ENCODE assay signal across 14 cellular contexts in genomic region chr12:75825686-75826085, GRCh38.
DNase-seq lines count a peak whose midpoint lies in the region; FAIRE-seq and TF ChIP-seq lines count a peak whose summit lies in the region.
"Had no signal": no experiment of that assay in that cellular context is flagged by ENCODE, and none has a peak within 500 bp of the region (broad histone marks: within the 10 kb centered on the region; RNA-seq: fewer than 3 reads in every experiment).

No MANE protein-coding gene starts in this region.

- H3K4me2 ChIP-seq in astrocyte (ENCODE audit: low read length) = peak overlapping the region; percentile 59

- no peaks in the 10 kb centered on the region for H3K27me3 ChIP-seq in astrocyte (ENCODE audit: insufficient read depth, low read length)
- H3K27me3 ChIP-seq: right lobe of liver had no signal

- H3K36me3 ChIP-seq in astrocyte (ENCODE audit: insufficient read depth, low read length) = no peaks in the 10 kb centered on the region
- H3K36me3 ChIP-seq: right lobe of liver had no signal

- no peaks in the 10 kb centered on the region for H3K9me3 ChIP-seq in astrocyte (ENCODE audit: insufficient read depth, low read depth, low read length)
- H3K9me3 ChIP-seq: right lobe of liver had no signal

- no peaks in the 10 kb centered on the region for H4K20me1 ChIP-seq in astrocyte (ENCODE audit: insufficient read depth, low read length)

- peak overlapping the region; percentile 39 for H3K9ac ChIP-seq in astrocyte (ENCODE audit: low read length)

- H3K27ac ChIP-seq in astrocyte (ENCODE audit: low read depth, low read length) = peak overlapping the region; percentile 69
- H3K27ac ChIP-seq: right lobe of liver had no signal

- DNase-seq in AG10803 (ENCODE audit: low read depth) = peak; percentile 91
- DNase-seq in HT-29 (ENCODE audit: low spot score) = peak; percentile 66
- peak; percentile 97 for DNase-seq in astrocyte (ENCODE audit: low read depth)
- DNase-seq in kidney glomerular epithelial cell (lab: John Stamatoyannopoulos, UW) = peak; percentile 47
- no peak for DNase-seq in DMS153 (lab: John Stamatoyannopoulos, UW)
- DNase-seq in stimulated activated CD4-positive, alpha-beta T cell treated with anti-CD3 and anti-CD28 coated beads, Interleukin-12 subunit alpha, Interleukin-12 subunit beta, amount 100 ng/mL, for 4 hours = no peak
- no peak for DNase-seq in activated CD4-positive, alpha-beta memory T cell treated with anti-CD3 and anti-CD28 coated beads, Interleukin-2, amount 10 ng/mL, durations not matched to agents 7 days and 5 days
- DNase-seq in activated CD4-positive, alpha-beta T cell treated with anti-CD3 and anti-CD28 coated beads, Interleukin-2, amount 50 U/mL, for 4 hours = no peak
- DNase-seq: activated CD4-positive, alpha-beta T cell treated with anti-CD3 and anti-CD28 coated beads for 1 hour; hypothalamus; NCI-H524 treated with DMSO at 0.1 percent for 48 hours; right lobe of liver had no signal

- H3K4me1 ChIP-seq in astrocyte (ENCODE audit: insufficient read depth, low read length) = peaks cover 24% of the 10 kb centered on the region
- H3K4me1 ChIP-seq: right lobe of liver had no signal

- no peak overlapping the region for H2AFZ ChIP-seq in astrocyte (ENCODE audit: low read depth, low read length)

- H3K27me3 Mint-ChIP-seq in astrocyte (ENCODE audit: low read depth, unreplicated experiment) = no peaks in the 10 kb centered on the region
- peaks cover 8% of the 10 kb centered on the region for H3K27me3 Mint-ChIP-seq in activated CD4-positive, alpha-beta memory T cell treated with anti-CD3 and anti-CD28 coated beads, Interleukin-2, amount 10 ng/mL, durations not matched to agents 7 days and 5 days

- H3K9me3 Mint-ChIP-seq in astrocyte (ENCODE audit: unreplicated experiment) = no peaks in the 10 kb centered on the region
- peaks cover 5% of the 10 kb centered on the region for H3K9me3 Mint-ChIP-seq in activated CD4-positive, alpha-beta memory T cell treated with anti-CD3 and anti-CD28 coated beads, Interleukin-2, amount 10 ng/mL, durations not matched to agents 7 days and 5 days
- H3K9me3 Mint-ChIP-seq: activated T-helper 2 cell treated with anti-CD3 and anti-CD28 coated beads, Interferon-gamma antibody, Interleukin-2, Interleukin-4, amounts not matched to agents 10 μg/mL and 5 μg/mL and 100 μg/mL, durations not matched to agents 14 hours and 24 hours and 36 hours had no signal

- FAIRE-seq in astrocyte (lab: Jason Lieb, UNC) = peak; percentile 55
- FAIRE-seq: GM12878 had no signal

- H3K36me3 Mint-ChIP-seq in astrocyte (ENCODE audit: low read depth, unreplicated experiment) = peaks cover 3% of the 10 kb centered on the region
- no peaks in the 10 kb centered on the region for H3K36me3 Mint-ChIP-seq in activated CD4-positive, alpha-beta memory T cell treated with anti-CD3 and anti-CD28 coated beads, Interleukin-2, amount 10 ng/mL, durations not matched to agents 7 days and 5 days (ENCODE audit: low read depth)

- peaks cover 6% of the 10 kb centered on the region for H3K4me1 Mint-ChIP-seq in astrocyte (ENCODE audit: low read depth, unreplicated experiment)
- H3K4me1 Mint-ChIP-seq in activated CD4-positive, alpha-beta memory T cell treated with anti-CD3 and anti-CD28 coated beads, Interleukin-2, amount 10 ng/mL, durations not matched to agents 7 days and 5 days = peaks cover 3% of the 10 kb centered on the region

- no peak overlapping the region for H3K4me3 Mint-ChIP-seq in astrocyte (ENCODE audit: unreplicated experiment)
- no peak overlapping the region for H3K4me3 Mint-ChIP-seq in activated CD4-positive, alpha-beta memory T cell treated with anti-CD3 and anti-CD28 coated beads, Interleukin-2, amount 10 ng/mL, durations not matched to agents 7 days and 5 days

- H3K4me3 ChIP-seq in AG10803 (ENCODE audit: low read length) = no peak overlapping the region
- no peak overlapping the region for H3K4me3 ChIP-seq in astrocyte (ENCODE audit: insufficient read depth, low read depth, low read length)
- H3K4me3 ChIP-seq: GM12878, right lobe of liver had no signal

- CTCF ChIA-PET in activated CD4-positive, alpha-beta memory T cell treated with anti-CD3 and anti-CD28 coated beads, Interleukin-2, amount 10 ng/mL, durations not matched to agents 7 days and 5 days (lab: Charles Lee) = no interaction called here

- TF ChIP-seq CTCF in AG10803 (conservative IDR thresholded peaks at IDR 0.05; ENCODE audit: low read length) (no peak), astrocyte (IDR thresholded peaks at IDR 0.05; ENCODE audit: insufficient read depth, low read depth, low read length) (no peak)

- H3K79me2 ChIP-seq in astrocyte (ENCODE audit: insufficient read depth, low read length) = no peaks in the 10 kb centered on the region

- POLR2A ChIA-PET in activated CD4-positive, alpha-beta memory T cell treated with anti-CD3 and anti-CD28 coated beads, Interleukin-2, amount 10 ng/mL, durations not matched to agents 7 days and 5 days (lab: Charles Lee) = interaction anchor here (1.8 kb wide), 1 partner anchor 205 kb away, joined by 8 read pairs; the partner anchor contains the start of gene PHLDA1

- H3K27ac Mint-ChIP-seq in astrocyte (ENCODE audit: unreplicated experiment) = no peak overlapping the region
- no peak overlapping the region for H3K27ac Mint-ChIP-seq in activated CD4-positive, alpha-beta memory T cell treated with anti-CD3 and anti-CD28 coated beads, Interleukin-2, amount 10 ng/mL, durations not matched to agents 7 days and 5 days
- H3K27ac Mint-ChIP-seq: activated T-helper 2 cell treated with anti-CD3 and anti-CD28 coated beads, Interferon-gamma antibody, Interleukin-2, Interleukin-4, amounts not matched to agents 10 μg/mL and 5 μg/mL and 100 μg/mL, durations not matched to agents 14 hours and 24 hours and 36 hours had no signal

Comparison
In these comparisons a context has a peak if more than half of its experiments do, and no peak if none do; other contexts are left out.
1. DNase-seq: peak in AG10803 (single experiment), HT-29 (single experiment), astrocyte (single experiment) and kidney glomerular epithelial cell (single experiment); none in DMS153 (single experiment), stimulated activated CD4-positive, alpha-beta T cell treated with anti-CD3 and anti-CD28 coated beads, Interleukin-12 subunit alpha, Interleukin-12 subunit beta, amount 100 ng/mL, for 4 hours (single experiment), activated CD4-positive, alpha-beta memory T cell treated with anti-CD3 and anti-CD28 coated beads, Interleukin-2, amount 10 ng/mL, durations not matched to agents 7 days and 5 days (single experiment) and activated CD4-positive, alpha-beta T cell treated with anti-CD3 and anti-CD28 coated beads, Interleukin-2, amount 50 U/mL, for 4 hours (0 of 2).